Comparison of ENCODE assay signal across 23 cellular contexts in genomic region chr11:22416462-22416861, GRCh38.
"Had no signal": no experiment of that assay in that cellular context is flagged by ENCODE, and none has a peak within 500 bp of the region (broad histone marks: within the 10 kb centered on the region; RNA-seq: fewer than 3 reads in every experiment).

No MANE protein-coding gene starts in this region.

- H3K36me3 ChIP-seq: heart right ventricle, pancreas, right atrium auricular region, stomach, transverse colon had no signal

- H3K36me3 Mint-ChIP-seq: activated CD4-positive, alpha-beta memory T cell treated with anti-CD3 and anti-CD28 coated beads for 36 hours; activated naive CD8-positive, alpha-beta T cell treated with anti-CD3 and anti-CD28 coated beads, Interleukin-2, amount 10 ng/mL, durations not matched to agents 7 days and 5 days; stimulated activated memory B cell treated with anti-CD40 and anti-IgM and Interleukin-4, amounts not matched to agents 10 μg/mL and 1 μg/mL and 100 μg/mL, for 72 hours had no signal

- H3K4me2 ChIP-seq: smooth muscle cell had no signal

- H3K27me3 Mint-ChIP-seq: activated CD4-positive, alpha-beta memory T cell treated with anti-CD3 and anti-CD28 coated beads for 36 hours; activated naive CD8-positive, alpha-beta T cell treated with anti-CD3 and anti-CD28 coated beads, Interleukin-2, amount 10 ng/mL, durations not matched to agents 7 days and 5 days; dendritic cell treated with granulocyte-macrophage colony-stimulating factor and Interleukin-4, amounts not matched to agents 40 ng/mL and 50 ng/mL, for 4 days had no signal

- ATAC-seq: heart right ventricle; left colon; mucosa of descending colon; pancreas; stimulated activated memory B cell treated with anti-CD40 and anti-IgM and Interleukin-4, amounts not matched to agents 10 μg/mL and 1 μg/mL and 100 μg/mL, for 72 hours had no signal

- H3K4me3 ChIP-seq: heart right ventricle, mucosa of descending colon, pancreas, psoas muscle, right atrium auricular region, smooth muscle cell, stomach, transverse colon had no signal

- H3K27me3 ChIP-seq: heart right ventricle, pancreas, right atrium auricular region, stomach, transverse colon had no signal

- H3K27ac ChIP-seq: heart right ventricle, pancreas, psoas muscle, right atrium auricular region, stomach, transverse colon had no signal

- H3K4me1 ChIP-seq: heart right ventricle, pancreas, psoas muscle, right atrium auricular region, stomach, transverse colon had no signal

- DNase-seq: activated CD4-positive, alpha-beta memory T cell treated with anti-CD3 and anti-CD28 coated beads for 36 hours; activated CD4-positive, alpha-beta T cell treated with anti-CD3 and anti-CD28 coated beads for 48 hours; activated effector memory CD4-positive, alpha-beta T cell treated with Interleukin-2 at 50 U/mL for 16 hours; activated naive CD4-positive, alpha-beta T cell treated with anti-CD3 and anti-CD28 coated beads for 36 hours; activated naive CD8-positive, alpha-beta T cell treated with anti-CD3 and anti-CD28 coated beads, Interleukin-2, amount 10 ng/mL, durations not matched to agents 7 days and 5 days; activated T-cell treated with anti-CD3 and anti-CD28 coated beads, Interleukin-2, amount 50 U/mL, for 48 hours; caudate nucleus; effector CD4-positive, alpha-beta T cell; erythroblast; heart right ventricle; left colon; mesendoderm; mucosa of descending colon; nephron progenitor cell; pancreas; psoas muscle; stimulated activated CD4-positive, alpha-beta T cell treated with anti-CD3 and anti-CD28 coated beads, Interleukin-15, amount 100 ng/mL, for 24 hours; stomach; transverse colon had no signal

- H3K9me3 Mint-ChIP-seq: activated CD4-positive, alpha-beta memory T cell treated with anti-CD3 and anti-CD28 coated beads for 36 hours; activated naive CD4-positive, alpha-beta T cell treated with anti-CD3 and anti-CD28 coated beads for 36 hours; activated naive CD8-positive, alpha-beta T cell treated with anti-CD3 and anti-CD28 coated beads, Interleukin-2, amount 10 ng/mL, durations not matched to agents 7 days and 5 days; dendritic cell treated with granulocyte-macrophage colony-stimulating factor and Interleukin-4, amounts not matched to agents 40 ng/mL and 50 ng/mL, for 4 days; nephron progenitor cell had no signal

- H3K4me1 Mint-ChIP-seq: activated naive CD8-positive, alpha-beta T cell treated with anti-CD3 and anti-CD28 coated beads, Interleukin-2, amount 10 ng/mL, durations not matched to agents 7 days and 5 days; nephron progenitor cell; stimulated activated memory B cell treated with anti-CD40 and anti-IgM and Interleukin-4, amounts not matched to agents 10 μg/mL and 1 μg/mL and 100 μg/mL, for 72 hours had no signal

- H3K9me3 ChIP-seq: heart right ventricle, mucosa of descending colon, pancreas, psoas muscle, right atrium auricular region, stomach, transverse colon had no signal

- H3K4me3 Mint-ChIP-seq: activated CD4-positive, alpha-beta memory T cell treated with anti-CD3 and anti-CD28 coated beads for 36 hours; activated naive CD4-positive, alpha-beta T cell treated with anti-CD3 and anti-CD28 coated beads for 36 hours; activated naive CD8-positive, alpha-beta T cell treated with anti-CD3 and anti-CD28 coated beads, Interleukin-2, amount 10 ng/mL, durations not matched to agents 7 days and 5 days; dendritic cell treated with granulocyte-macrophage colony-stimulating factor and Interleukin-4, amounts not matched to agents 40 ng/mL and 50 ng/mL, for 4 days; nephron progenitor cell; stimulated activated memory B cell treated with anti-CD40 and anti-IgM and Interleukin-4, amounts not matched to agents 10 μg/mL and 1 μg/mL and 100 μg/mL, for 72 hours had no signal

- H3K27ac Mint-ChIP-seq: activated CD4-positive, alpha-beta memory T cell treated with anti-CD3 and anti-CD28 coated beads for 36 hours; activated naive CD4-positive, alpha-beta T cell treated with anti-CD3 and anti-CD28 coated beads for 36 hours; activated naive CD8-positive, alpha-beta T cell treated with anti-CD3 and anti-CD28 coated beads, Interleukin-2, amount 10 ng/mL, durations not matched to agents 7 days and 5 days; dendritic cell treated with granulocyte-macrophage colony-stimulating factor and Interleukin-4, amounts not matched to agents 40 ng/mL and 50 ng/mL, for 4 days; nephron progenitor cell; stimulated activated memory B cell treated with anti-CD40 and anti-IgM and Interleukin-4, amounts not matched to agents 10 μg/mL and 1 μg/mL and 100 μg/mL, for 72 hours had no signal
